In the genomic region with DNA sequence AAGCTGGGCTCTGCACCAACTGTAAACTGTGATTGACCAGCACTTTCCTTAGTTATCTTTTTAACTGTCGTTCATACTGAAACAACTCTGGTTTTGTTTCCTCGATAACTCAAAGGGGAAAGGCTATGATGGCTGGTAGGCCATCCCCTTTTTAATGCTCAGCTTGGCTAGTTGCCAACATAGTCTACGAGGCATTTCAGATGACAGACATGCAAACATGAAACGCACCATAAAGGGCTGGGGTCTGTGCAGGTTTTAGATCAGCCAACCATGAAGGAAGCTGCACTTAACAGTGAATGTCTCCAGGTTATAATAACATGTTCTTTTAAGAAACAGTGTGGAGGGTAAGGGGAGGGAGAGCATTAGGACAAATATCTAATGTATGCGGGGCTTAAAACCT, we compare ENCODE assay signal across 14 cellular contexts.
DNase-seq lines count a peak whose midpoint lies in the region; ATAC-seq and TF ChIP-seq lines count a peak whose summit lies in the region.
"Had no signal": no experiment of that assay in that cellular context is flagged by ENCODE, and none has a peak within 500 bp of the region (broad histone marks: within the 10 kb centered on the region; RNA-seq: fewer than 3 reads in every experiment).

No MANE protein-coding gene starts in this region.

- no peak overlapping the region for H3K27ac Mint-ChIP-seq in activated naive CD4-positive, alpha-beta T cell treated with anti-CD3 and anti-CD28 coated beads, Interleukin-2, amount 50 U/mL, for 72 hours
- H3K27ac Mint-ChIP-seq in activated CD8-positive, alpha-beta T cell treated with anti-CD3 and anti-CD28 coated beads, Interleukin-2, amount 10 ng/mL, durations not matched to agents 7 days and 5 days = no peak overlapping the region
- H3K27ac Mint-ChIP-seq: activated T-cell treated with anti-CD3 and anti-CD28 coated beads, Interleukin-2, amount 50 U/mL, for 24 hours; T-helper 2 cell treated with Interferon-gamma antibody and Interleukin-4, amounts not matched to agents 5 μg/mL and 100 μg/mL, for 36 hours had no signal

- H3K36me3 Mint-ChIP-seq in activated naive CD4-positive, alpha-beta T cell treated with anti-CD3 and anti-CD28 coated beads, Interleukin-2, amount 50 U/mL, for 72 hours = peaks cover 6 to 13% of the 10 kb centered on the region in 2 donors
- no peaks in the 10 kb centered on the region for H3K36me3 Mint-ChIP-seq in activated CD8-positive, alpha-beta T cell treated with anti-CD3 and anti-CD28 coated beads, Interleukin-2, amount 10 ng/mL, durations not matched to agents 7 days and 5 days (ENCODE audit: low read depth)

- DNase-seq in NCI-H187 (lab: John Stamatoyannopoulos, UW) (peak; percentile 40 to 74), germinal center (ENCODE audit: low spot score) (peak; percentile 41), G401 (ENCODE audit: low spot score) (no peak)
- no peak for DNase-seq in activated naive CD4-positive, alpha-beta T cell treated with anti-CD3 and anti-CD28 coated beads, Interleukin-2, amount 50 U/mL, for 72 hours (ENCODE audit: low spot score in 2 of 2)
- no peak for DNase-seq in activated CD8-positive, alpha-beta T cell treated with anti-CD3 and anti-CD28 coated beads, Interleukin-2, amount 10 ng/mL, durations not matched to agents 7 days and 5 days
- no peak for DNase-seq in activated naive CD4-positive, alpha-beta T cell (lab: John Stamatoyannopoulos, UW)
- DNase-seq: activated T-cell treated with anti-CD3 and anti-CD28 coated beads, Interleukin-2, amount 50 U/mL, for 24 hours; Calu3; central memory CD4-positive, alpha-beta T cell; lower lobe of right lung; NCI-H446 treated with DMSO at 0.1 percent for 48 hours had no signal

- in situ Hi-C loops in G401 (cut with HindIII; ENCODE audit: low sequenced_read_pairs) = no loop called here

- H3K4me3 Mint-ChIP-seq in activated CD8-positive, alpha-beta T cell treated with anti-CD3 and anti-CD28 coated beads, Interleukin-2, amount 10 ng/mL, durations not matched to agents 7 days and 5 days = no peak overlapping the region
- H3K4me3 Mint-ChIP-seq: activated T-cell treated with anti-CD3 and anti-CD28 coated beads, Interleukin-2, amount 50 U/mL, for 24 hours; T-helper 2 cell treated with Interferon-gamma antibody and Interleukin-4, amounts not matched to agents 5 μg/mL and 100 μg/mL, for 36 hours had no signal

- POLR2A ChIA-PET in activated CD8-positive, alpha-beta T cell treated with anti-CD3 and anti-CD28 coated beads, Interleukin-2, amount 10 ng/mL, durations not matched to agents 7 days and 5 days (lab: Charles Lee) = no interaction called here

- no peaks in the 10 kb centered on the region for H3K4me1 Mint-ChIP-seq in activated CD8-positive, alpha-beta T cell treated with anti-CD3 and anti-CD28 coated beads, Interleukin-2, amount 10 ng/mL, durations not matched to agents 7 days and 5 days (ENCODE audit: low read depth)

- no peak for TF ChIP-seq POLR2A in GM18505 (IDR thresholded peaks at IDR 0.05; ENCODE audit: borderline replicate concordance, extremely low read depth, insufficient read depth, insufficient read length)

- ATAC-seq in GM18505 (IDR thresholded peaks at IDR 0.05; ENCODE audit: unreplicated experiment) (peak; percentile 79), HG02870 (IDR thresholded peaks at IDR 0.05; ENCODE audit: unreplicated experiment) (peak; percentile 44)
- no peak for ATAC-seq in activated naive CD4-positive, alpha-beta T cell treated with anti-CD3 and anti-CD28 coated beads, Interleukin-2, amount 50 U/mL, for 72 hours
- ATAC-seq in activated CD8-positive, alpha-beta T cell treated with anti-CD3 and anti-CD28 coated beads, Interleukin-2, amount 10 ng/mL, durations not matched to agents 7 days and 5 days = no peak

- CTCF ChIA-PET in activated CD8-positive, alpha-beta T cell treated with anti-CD3 and anti-CD28 coated beads, Interleukin-2, amount 10 ng/mL, durations not matched to agents 7 days and 5 days (lab: Charles Lee) = interaction anchor here (0.6 kb wide), 1 partner anchor 597 kb away, joined by 3 read pairs; no protein-coding TSS in a partner anchor

- peaks cover 3% of the 10 kb centered on the region for H3K27me3 Mint-ChIP-seq in activated CD8-positive, alpha-beta T cell treated with anti-CD3 and anti-CD28 coated beads, Interleukin-2, amount 10 ng/mL, durations not matched to agents 7 days and 5 days (ENCODE audit: low read depth)
- H3K27me3 Mint-ChIP-seq: activated T-cell treated with anti-CD3 and anti-CD28 coated beads, Interleukin-2, amount 50 U/mL, for 24 hours had no signal

- H3K9me3 Mint-ChIP-seq in activated naive CD4-positive, alpha-beta T cell treated with anti-CD3 and anti-CD28 coated beads, Interleukin-2, amount 50 U/mL, for 72 hours = peaks cover 6 to 8% of the 10 kb centered on the region in 2 donors
- no peaks in the 10 kb centered on the region for H3K9me3 Mint-ChIP-seq in activated CD8-positive, alpha-beta T cell treated with anti-CD3 and anti-CD28 coated beads, Interleukin-2, amount 10 ng/mL, durations not matched to agents 7 days and 5 days (ENCODE audit: insufficient read depth)

Comparison
In these comparisons a context has a peak if more than half of its experiments do, and no peak if none do; other contexts are left out.
1. ATAC-seq: peak in GM18505 (single experiment) and HG02870 (single experiment); none in activated naive CD4-positive, alpha-beta T cell treated with anti-CD3 and anti-CD28 coated beads, Interleukin-2, amount 50 U/mL, for 72 hours (0 of 2) and activated CD8-positive, alpha-beta T cell treated with anti-CD3 and anti-CD28 coated beads, Interleukin-2, amount 10 ng/mL, durations not matched to agents 7 days and 5 days (single experiment).
2. DNase-seq: peak in NCI-H187 (2 of 2) and germinal center (single experiment); none in activated naive CD4-positive, alpha-beta T cell treated with anti-CD3 and anti-CD28 coated beads, Interleukin-2, amount 50 U/mL, for 72 hours (0 of 2), activated CD8-positive, alpha-beta T cell treated with anti-CD3 and anti-CD28 coated beads, Interleukin-2, amount 10 ng/mL, durations not matched to agents 7 days and 5 days (single experiment), G401 (single experiment) and activated naive CD4-positive, alpha-beta T cell (0 of 4).